In the genomic region with DNA sequence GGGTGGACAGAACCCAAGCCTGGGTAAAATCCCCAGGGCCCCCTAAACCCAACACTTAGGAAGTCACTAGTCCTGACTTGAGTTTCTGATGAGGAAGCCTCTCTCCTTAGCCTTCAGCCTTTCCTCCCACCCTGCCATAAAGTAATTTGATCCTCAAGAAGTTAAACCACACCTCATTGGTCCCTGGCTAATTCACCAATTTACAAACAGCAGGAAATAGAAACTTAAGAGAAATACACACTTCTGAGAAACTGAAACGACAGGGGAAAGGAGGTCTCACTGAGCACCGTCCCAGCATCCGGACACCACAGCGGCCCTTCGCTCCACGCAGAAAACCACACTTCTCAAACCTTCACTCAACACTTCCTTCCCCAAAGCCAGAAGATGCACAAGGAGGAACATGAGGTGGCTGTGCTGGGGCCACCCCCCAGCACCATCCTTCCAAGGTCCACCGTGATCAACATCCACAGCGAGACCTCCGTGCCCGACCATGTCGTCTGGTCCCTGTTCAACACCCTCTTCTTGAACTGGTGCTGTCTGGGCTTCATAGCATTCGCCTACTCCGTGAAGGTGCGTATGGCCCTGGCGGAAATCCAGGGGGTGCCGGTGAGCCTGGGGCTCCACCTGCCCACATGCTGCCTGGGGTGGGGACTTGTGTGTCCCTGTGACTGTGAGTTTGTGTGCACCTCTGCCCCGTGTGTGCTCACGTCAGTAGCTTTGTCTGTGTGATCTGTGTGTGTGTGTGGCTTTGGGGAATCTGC, we compare ENCODE assay signal across 7 cellular contexts. TPM values are rescaled to one million over a fixed set of nuclear protein-coding genes. Genes with fewer than 3 reads are reported as not detected.
DNase-seq lines count a peak whose midpoint lies in the region; ATAC-seq and TF ChIP-seq lines count a peak whose summit lies in the region.

IFITM1 (plus strand) TSS at position 254 of the 761 bp plus-strand sequence; CDS start at position 385, 131 bp downstream.

- H3K9me3 ChIP-seq in effector memory CD4-positive, alpha-beta T cell (ENCODE audit: control insufficient read depth, low read length) = no peaks in the 10 kb centered on the region
- H3K9me3 ChIP-seq in upper lobe of right lung = no peaks in the 10 kb centered on the region

- peak; percentile 46 for ATAC-seq in GM18498 (IDR thresholded peaks at IDR 0.05; ENCODE audit: unreplicated experiment)
- ATAC-seq in HG03280 (IDR thresholded peaks at IDR 0.05; ENCODE audit: unreplicated experiment) = peak; percentile 30
- ATAC-seq in upper lobe of right lung = peak; percentile 1

- H3K4me1 ChIP-seq in effector memory CD4-positive, alpha-beta T cell (ENCODE audit: control insufficient read depth, insufficient read depth, low read length, poor library complexity, severe bottlenecking) = peaks cover 33% of the 10 kb centered on the region
- H3K4me1 ChIP-seq in upper lobe of right lung = peaks cover 36% of the 10 kb centered on the region

- peak; percentile 64 for DNase-seq in activated CD4-positive, alpha-beta T cell treated with anti-CD3 and anti-CD28 coated beads for 1 hour
- peak; percentile 40 to 67 (median 55) for DNase-seq in effector memory CD4-positive, alpha-beta T cell
- DNase-seq in mesenteric fat pad (ENCODE audit: low spot score) (no peak), upper lobe of right lung (peak; percentile 73), NCI-H510A treated with DMSO at 0.1 percent for 48 hours (lab: John Stamatoyannopoulos, UW) (no peak)

- intact Hi-C loops in upper lobe of right lung (cut with DNase I) = no loop called here

- TF ChIP-seq CTCF in upper lobe of right lung (IDR thresholded peaks at IDR 0.05) = no peak

- peaks cover 7% of the 10 kb centered on the region for H3K36me3 ChIP-seq in effector memory CD4-positive, alpha-beta T cell (ENCODE audit: control insufficient read depth, insufficient read depth, low read length)
- H3K36me3 ChIP-seq in upper lobe of right lung = no peaks in the 10 kb centered on the region

- peak within 1 kb of the TSS; percentile 77 for H3K27ac ChIP-seq in effector memory CD4-positive, alpha-beta T cell (ENCODE audit: insufficient read depth, low read length, poor library complexity, severe bottlenecking)
- H3K27ac ChIP-seq in upper lobe of right lung = peak within 1 kb of the TSS; percentile 89

- peak within 1 kb of the TSS; percentile 87 for H3K4me3 ChIP-seq in effector memory CD4-positive, alpha-beta T cell (ENCODE audit: insufficient read depth, low read depth, low read length, poor library complexity, severe bottlenecking)
- H3K4me3 ChIP-seq in upper lobe of right lung = peak within 1 kb of the TSS; percentile 62

- no peaks in the 10 kb centered on the region for H3K27me3 ChIP-seq in effector memory CD4-positive, alpha-beta T cell (replicated peaks; ENCODE audit: control insufficient read depth, insufficient read depth, low read length, poor library complexity, severe bottlenecking)
- H3K27me3 ChIP-seq in upper lobe of right lung = no peaks in the 10 kb centered on the region

RNA-seq across cellular contexts. Expression of gene IFITM1, which starts in this region (rescaled TPM):
- total RNA-seq in mesenteric fat pad = 232 TPM
- 128 TPM for total RNA-seq in upper lobe of right lung

Comparison
In these comparisons a context has a peak if more than half of its experiments do, and no peak if none do; other contexts are left out.
1. DNase-seq: peak in activated CD4-positive, alpha-beta T cell treated with anti-CD3 and anti-CD28 coated beads for 1 hour (single experiment), effector memory CD4-positive, alpha-beta T cell (3 of 3) and upper lobe of right lung (single experiment); none in mesenteric fat pad (single experiment) and NCI-H510A treated with DMSO at 0.1 percent for 48 hours (single experiment).
2. Peak in every context shown above with its lines, with median percentiles within 50 percentile points of each other: ATAC-seq.